ENCODE assay signal across 8 cellular contexts in genomic region chr6:1712451-1712850, GRCh38.
"Had no signal": no experiment of that assay in that cellular context is flagged by ENCODE, and none has a peak within 500 bp of the region (broad histone marks: within the 10 kb centered on the region; RNA-seq: fewer than 3 reads in every experiment).

No MANE protein-coding gene starts in this region.

- H2AFZ ChIP-seq: GM23248 had no signal

- H3K9ac ChIP-seq: GM23248 had no signal

- H3K4me3 ChIP-seq: GM23248, HAP-1 had no signal

- H3K36me3 ChIP-seq: HAP-1 had no signal

- FAIRE-seq: HTR-8/SVneo had no signal

- H3K9me3 ChIP-seq: HAP-1 had no signal

- DNase-seq: GM23248, GOT3, H7, HFFc6, KBM-7 had no signal

- ATAC-seq: HCT116 had no signal

- H3K27ac ChIP-seq: GM23248 had no signal
